In the genomic region with DNA sequence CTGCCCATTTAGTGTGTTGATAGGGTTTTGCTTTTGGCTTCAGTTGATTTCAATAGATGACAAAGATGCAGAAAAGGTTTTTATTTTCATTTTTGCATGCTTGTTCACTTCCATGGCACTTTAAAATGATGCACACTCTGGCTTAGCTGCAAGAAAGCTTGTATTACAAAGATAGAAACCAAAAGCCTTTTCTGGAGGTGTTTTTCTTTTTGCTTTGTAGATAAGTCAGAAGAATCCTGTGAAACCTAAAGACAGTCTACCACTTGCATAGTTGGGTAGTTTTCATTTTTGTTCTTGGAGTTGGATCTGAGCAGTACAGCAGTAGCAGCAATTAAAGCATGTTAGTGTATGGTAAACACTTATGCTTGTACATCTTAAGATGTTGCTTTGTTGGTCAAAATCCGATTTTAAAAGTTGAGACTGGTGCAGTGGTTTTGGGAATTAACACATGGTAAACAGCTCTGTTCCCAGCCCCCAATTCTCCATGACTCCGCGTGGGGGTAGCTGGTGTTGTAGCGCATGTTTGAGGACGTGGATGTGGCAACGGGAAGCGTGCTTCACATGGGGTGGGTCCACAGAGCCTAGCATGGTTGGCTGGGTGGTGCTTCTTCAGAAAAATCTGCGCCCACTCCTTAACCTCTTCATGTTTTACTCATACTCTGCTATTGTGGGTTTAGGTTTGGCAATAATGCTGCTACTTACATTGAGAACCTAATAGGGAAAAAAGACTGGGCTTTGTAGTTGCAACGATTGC, we compare ENCODE assay signal across 8 cellular contexts. TPM values are rescaled to one million over a fixed set of nuclear protein-coding genes. Genes with fewer than 3 reads are reported as not detected.
A peak's percentile ranks its signal among the peaks of the same experiment; 100 is the strongest.
DNase-seq lines count a peak whose midpoint lies in the region; ATAC-seq and FAIRE-seq lines count a peak whose summit lies in the region.

No MANE protein-coding gene starts in this region.

- H4K20me1 ChIP-seq in Karpas-422 (ENCODE audit: insufficient read depth, low read depth, low read length): peaks cover 77% of the 10 kb centered on the region

- DNase-seq in CD1c-positive myeloid dendritic cell (ENCODE audit: extremely low spot score) (peak; percentile 64), GM19239 (ENCODE audit: insufficient read length, low spot score) (no peak), globus pallidus (ENCODE audit: low spot score) (no peak), Karpas-422 (no peak), NCI-H524 (lab: John Stamatoyannopoulos, UW) (no peak), DMS153 (lab: John Stamatoyannopoulos, UW) (no peak)
- DNase-seq in activated naive CD8-positive, alpha-beta T cell treated with anti-CD3 and anti-CD28 coated beads, Interleukin-2, amount 10 ng/mL, durations not matched to agents 7 days and 5 days: no peak

- no peak overlapping the region for H2AFZ ChIP-seq in Karpas-422 (ENCODE audit: low read length)

- H3K79me2 ChIP-seq in Karpas-422 (ENCODE audit: low read length): peaks cover 12% of the 10 kb centered on the region

- no peaks in the 10 kb centered on the region for H3K27me3 Mint-ChIP-seq in activated naive CD8-positive, alpha-beta T cell treated with anti-CD3 and anti-CD28 coated beads, Interleukin-2, amount 10 ng/mL, durations not matched to agents 7 days and 5 days

- H3K9ac ChIP-seq in Karpas-422 (ENCODE audit: low read length): no peak overlapping the region

- peaks cover 3% of the 10 kb centered on the region; the same call in 1 of the 2 replicates for H3K27me3 ChIP-seq in Karpas-422 (ENCODE audit: low read length)

- H3K4me1 ChIP-seq in Karpas-422 (ENCODE audit: low read length): peaks cover 25% of the 10 kb centered on the region

- peaks cover 47% of the 10 kb centered on the region for H3K4me1 Mint-ChIP-seq in activated naive CD8-positive, alpha-beta T cell treated with anti-CD3 and anti-CD28 coated beads, Interleukin-2, amount 10 ng/mL, durations not matched to agents 7 days and 5 days

- no peak overlapping the region for H3K4me3 ChIP-seq in Karpas-422 (ENCODE audit: low read length)

- H3K9me3 Mint-ChIP-seq in activated naive CD8-positive, alpha-beta T cell treated with anti-CD3 and anti-CD28 coated beads, Interleukin-2, amount 10 ng/mL, durations not matched to agents 7 days and 5 days: no peaks in the 10 kb centered on the region

- POLR2A ChIA-PET in activated naive CD8-positive, alpha-beta T cell treated with anti-CD3 and anti-CD28 coated beads, Interleukin-2, amount 10 ng/mL, durations not matched to agents 7 days and 5 days (lab: Charles Lee): interaction anchor here (0.6 to 1.5 kb wide), 5 partner anchors 10 to 197 kb away, joined by 3 to 4 read pairs (median 3); no protein-coding TSS in a partner anchor

- no peak overlapping the region for H3K4me2 ChIP-seq in Karpas-422 (ENCODE audit: low read depth, low read length, poor library complexity, severe bottlenecking)

- H3K36me3 ChIP-seq in Karpas-422 (ENCODE audit: insufficient read depth, low read length): no peaks in the 10 kb centered on the region

- no peak overlapping the region for H3K27ac ChIP-seq in Karpas-422 (ENCODE audit: low read length)

- peak; percentile 78 for FAIRE-seq in GM19239 (lab: Jason Lieb, UNC)

- H3K4me3 Mint-ChIP-seq in activated naive CD8-positive, alpha-beta T cell treated with anti-CD3 and anti-CD28 coated beads, Interleukin-2, amount 10 ng/mL, durations not matched to agents 7 days and 5 days: peak overlapping the region; percentile 62

- peaks cover 12% of the 10 kb centered on the region for H3K36me3 Mint-ChIP-seq in activated naive CD8-positive, alpha-beta T cell treated with anti-CD3 and anti-CD28 coated beads, Interleukin-2, amount 10 ng/mL, durations not matched to agents 7 days and 5 days

- H3K27ac Mint-ChIP-seq in activated naive CD8-positive, alpha-beta T cell treated with anti-CD3 and anti-CD28 coated beads, Interleukin-2, amount 10 ng/mL, durations not matched to agents 7 days and 5 days: peak overlapping the region; percentile 69

- no peaks in the 10 kb centered on the region for H3K9me2 ChIP-seq in Karpas-422 (replicated peaks; ENCODE audit: insufficient read depth, low read length)

- ATAC-seq in HG03095 (IDR thresholded peaks at IDR 0.05; ENCODE audit: unreplicated experiment): peak; percentile 56
- peak; percentile 66 for ATAC-seq in activated naive CD8-positive, alpha-beta T cell treated with anti-CD3 and anti-CD28 coated beads, Interleukin-2, amount 10 ng/mL, durations not matched to agents 7 days and 5 days (ENCODE audit: low read depth)

- H3K9me3 ChIP-seq in Karpas-422 (ENCODE audit: low read length): no peaks in the 10 kb centered on the region

RNA-seq across cellular contexts. Expression of a gene that starts 19.8 kb away (rescaled TPM):
- total RNA-seq in activated naive CD8-positive, alpha-beta T cell treated with anti-CD3 and anti-CD28 coated beads, Interleukin-2, amount 10 ng/mL, durations not matched to agents 7 days and 5 days: 10 to 100 TPM; 66.6 to 72.2 TPM
- 19.4 and 25.3 TPM in 2 replicates for total RNA-seq in Karpas-422 (2014; rRNA removed; shearing (Covaris generic); ENCODE audit: low replicate concordance)
